Comparison of ENCODE assay signal across 1 cellular context in genomic region chr1:84692391-84692790, GRCh38.
TF ChIP-seq lines count a peak whose summit lies in the region.

No MANE protein-coding gene starts in this region.

TF ChIP-seq in HepG2, 621 proteins besides CTCF, POLR2A, EP300 and RAD21 (continued from another document):
- TF ChIP-seq E2F5 (CRISPR knock-in tag; conservative IDR thresholded peaks at IDR 0.05) = no peak
